Comparison of ENCODE assay signal across 1 cellular context in the genomic region with DNA sequence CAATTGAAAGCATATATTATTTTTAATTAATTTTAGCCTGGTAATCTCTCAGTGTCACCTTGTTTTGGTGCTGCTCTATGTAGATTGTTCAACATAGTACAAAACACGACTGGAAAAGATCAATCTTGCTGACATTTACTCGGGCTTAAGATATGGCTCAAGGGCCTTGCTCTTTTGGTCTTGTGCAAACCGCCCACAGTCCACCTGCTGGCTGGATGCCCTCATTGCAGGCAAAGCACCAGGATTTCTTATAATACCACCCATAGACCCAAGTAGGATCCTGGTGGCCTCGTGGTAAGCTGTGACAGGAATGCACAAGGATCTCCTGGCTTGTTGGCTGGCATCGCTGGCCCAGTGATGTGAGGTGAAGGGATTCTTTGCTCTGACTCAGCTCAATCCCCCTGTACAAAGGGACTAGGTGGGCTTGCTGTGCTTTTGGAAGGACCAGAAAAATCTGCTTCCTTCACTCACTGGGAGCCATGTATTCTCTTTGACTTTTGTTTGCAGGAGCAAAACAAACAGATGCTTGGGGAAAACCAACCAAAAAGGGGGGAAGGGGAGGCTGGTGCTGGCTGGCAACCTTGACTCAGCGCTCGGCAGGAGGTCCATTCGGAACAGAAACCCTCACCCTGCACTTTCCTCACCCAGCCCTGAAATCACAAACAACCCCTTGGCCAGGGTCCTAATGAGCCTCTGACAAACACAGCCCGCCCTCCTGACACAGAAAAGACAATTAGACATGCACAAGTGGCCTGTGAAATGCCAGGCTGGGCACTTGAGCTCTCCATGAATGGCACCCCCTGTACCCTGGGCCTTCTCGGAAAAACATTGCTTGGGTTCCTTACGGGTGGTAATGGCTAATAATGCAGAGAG.
TF ChIP-seq lines count a peak whose summit lies in the region.

No MANE protein-coding gene starts in this region.

TF ChIP-seq in endothelial cell of umbilical vein, 7 proteins besides CTCF, POLR2A, EP300 and RAD21 (continued from another document):
- TF ChIP-seq JUN (IDR thresholded peaks at IDR 0.05; ENCODE audit: borderline replicate concordance, insufficient read depth, insufficient read length, low read depth) (no peak), MYC (IDR thresholded peaks at IDR 0.05; ENCODE audit: low read depth, low read length) (no peak), POLR2AphosphoS5 (IDR thresholded peaks at IDR 0.05; ENCODE audit: insufficient read depth, low read depth, low read length) (no peak), MAX (IDR thresholded peaks at IDR 0.05; ENCODE audit: insufficient read depth, insufficient read length) (no peak), EZH2 (IDR thresholded peaks at IDR 0.05; ENCODE audit: borderline replicate concordance, low read depth, low read length, severe bottlenecking) (no peak)
